26 cellular contexts compared by ENCODE assay signal in genomic region chr10:49328401-49329185, GRCh38. TPM values are rescaled to one million over a fixed set of nuclear protein-coding genes. Genes with fewer than 3 reads are reported as not detected.
"Had no signal": no experiment of that assay in that cellular context is flagged by ENCODE, and none has a peak within 500 bp of the region (broad histone marks: within the 10 kb centered on the region; RNA-seq: fewer than 3 reads in every experiment).

No MANE protein-coding gene starts in this region.

- H3K4me3 ChIP-seq: esophagus squamous epithelium, gastrocnemius medialis, sigmoid colon, smooth muscle cell, thoracic aorta, upper lobe of right lung had no signal

- H3K27me3 ChIP-seq: esophagus squamous epithelium, gastrocnemius medialis, sigmoid colon, upper lobe of right lung had no signal

- H3K27ac ChIP-seq: esophagus squamous epithelium, sigmoid colon, thoracic aorta, upper lobe of right lung had no signal

- H3K36me3 Mint-ChIP-seq: brain; memory B cell; naive B cell; stimulated activated naive B cell treated with anti-CD40 and anti-IgM and Interleukin-4, amounts not matched to agents 10 μg/mL and 1 μg/mL and 100 μg/mL, for 72 hours had no signal

- H3K27me3 Mint-ChIP-seq: activated CD4-positive, alpha-beta T cell treated with anti-CD3 and anti-CD28 coated beads, Interleukin-2, amount 10 ng/mL, durations not matched to agents 7 days and 5 days had no signal

- H3K27ac Mint-ChIP-seq: activated CD4-positive, alpha-beta T cell treated with anti-CD3 and anti-CD28 coated beads, Interleukin-2, amount 10 ng/mL, durations not matched to agents 7 days and 5 days; activated CD8-positive, alpha-beta T cell treated with anti-CD3 and anti-CD28 coated beads for 36 hours; brain; memory B cell; stimulated activated naive B cell treated with anti-CD40 and anti-IgM and Interleukin-4, amounts not matched to agents 10 μg/mL and 1 μg/mL and 100 μg/mL, for 72 hours had no signal

- H3K9me3 ChIP-seq: esophagus squamous epithelium, gastrocnemius medialis, sigmoid colon, thoracic aorta, upper lobe of right lung had no signal

- H3K4me1 ChIP-seq: esophagus squamous epithelium, gastrocnemius medialis, sigmoid colon, upper lobe of right lung had no signal

- H3K36me3 ChIP-seq: esophagus squamous epithelium, sigmoid colon, thoracic aorta, upper lobe of right lung had no signal

- H3K9me3 Mint-ChIP-seq: activated CD8-positive, alpha-beta T cell treated with anti-CD3 and anti-CD28 coated beads for 36 hours; brain; memory B cell; stimulated activated naive B cell treated with anti-CD40 and anti-IgM and Interleukin-4, amounts not matched to agents 10 μg/mL and 1 μg/mL and 100 μg/mL, for 72 hours had no signal

- H3K4me1 Mint-ChIP-seq: activated CD4-positive, alpha-beta T cell treated with anti-CD3 and anti-CD28 coated beads, Interleukin-2, amount 10 ng/mL, durations not matched to agents 7 days and 5 days; brain; memory B cell; naive B cell; stimulated activated naive B cell treated with anti-CD40 and anti-IgM and Interleukin-4, amounts not matched to agents 10 μg/mL and 1 μg/mL and 100 μg/mL, for 72 hours had no signal

- H3K4me3 Mint-ChIP-seq: activated CD4-positive, alpha-beta T cell treated with anti-CD3 and anti-CD28 coated beads, Interleukin-2, amount 10 ng/mL, durations not matched to agents 7 days and 5 days; activated CD8-positive, alpha-beta T cell treated with anti-CD3 and anti-CD28 coated beads for 36 hours; brain; memory B cell; naive B cell; stimulated activated naive B cell treated with anti-CD40 and anti-IgM and Interleukin-4, amounts not matched to agents 10 μg/mL and 1 μg/mL and 100 μg/mL, for 72 hours had no signal

- DNase-seq: activated CD4-positive, alpha-beta T cell treated with anti-CD3 and anti-CD28 coated beads, Interleukin-2, amount 10 ng/mL, durations not matched to agents 7 days and 5 days; activated CD8-positive, alpha-beta T cell treated with anti-CD3 and anti-CD28 coated beads for 36 hours; activated T-cell treated with anti-CD3 and anti-CD28 coated beads, Interleukin-2, amount 50 U/mL, for 1 hour; caudate nucleus; esophagus squamous epithelium; gastrocnemius medialis; left cardiac atrium; naive B cell; occipital lobe; posterior cingulate gyrus; sigmoid colon; stimulated activated CD4-positive, alpha-beta T cell treated with anti-CD3 and anti-CD28 coated beads, Interleukin-2, amount 100 ng/mL, for 48 hours; stimulated activated CD8-positive, alpha-beta memory T cell treated with anti-CD3 and anti-CD28 coated beads, Interleukin-4, amount 100 ng/mL, for 48 hours; stimulated activated naive B cell treated with anti-CD40 and anti-IgM and Interleukin-4, amounts not matched to agents 10 μg/mL and 1 μg/mL and 100 μg/mL, for 72 hours; upper lobe of right lung had no signal

RNA-seq across cellular contexts. Expression of gene C10orf71, which starts 29.6 kb away (rescaled TPM):
- total RNA-seq: activated CD4-positive, alpha-beta T cell treated with anti-CD3 and anti-CD28 coated beads, Interleukin-2, amount 10 ng/mL, durations not matched to agents 7 days and 5 days; activated CD8-positive, alpha-beta T cell treated with anti-CD3 and anti-CD28 coated beads for 36 hours; activated naive CD4-positive, alpha-beta T cell treated with anti-CD3 and anti-CD28 coated beads, Interleukin-2, amount 50 U/mL, for 72 hours; dermis microvascular lymphatic vessel endothelial cell; lower leg skin; mucosa of gallbladder; occipital lobe; renal cortical epithelial cell; sigmoid colon; smooth muscle cell; T-helper 2 cell treated with Interferon-gamma antibody and Interleukin-4, amounts not matched to agents 100 ng/mL and 5 ng/mL, for 36 hours; upper lobe of right lung had no signal
- polyA plus RNA-seq: neural cell, sigmoid colon, smooth muscle cell had no signal
